ENCODE assay signal across 5 cellular contexts in the genomic region with DNA sequence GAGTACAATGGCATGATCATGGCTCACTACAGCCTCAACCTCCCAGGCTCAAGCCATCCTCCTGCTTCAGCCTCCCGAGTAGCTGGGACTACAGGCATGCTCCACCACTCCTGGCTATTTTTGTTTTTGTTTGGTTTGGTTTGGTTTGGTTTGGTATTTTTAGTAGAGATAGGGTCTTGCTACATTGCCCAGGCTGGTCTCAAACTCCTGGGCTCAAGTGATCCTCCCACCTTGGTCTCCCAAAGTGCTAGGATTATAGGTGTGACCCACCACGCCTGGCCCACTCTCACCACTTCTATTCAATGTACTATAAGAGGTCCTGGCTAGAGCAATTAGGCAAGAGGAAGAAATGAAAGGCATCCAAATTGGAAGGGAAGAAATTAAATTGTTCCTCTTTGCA. TPM values are rescaled to one million over a fixed set of nuclear protein-coding genes. Genes with fewer than 3 reads are reported as not detected.
"Had no signal": no experiment of that assay in that cellular context is flagged by ENCODE, and none has a peak within 500 bp of the region (broad histone marks: within the 10 kb centered on the region; RNA-seq: fewer than 3 reads in every experiment).

No MANE protein-coding gene starts in this region.

RNA-seq across cellular contexts. Expression of gene CNGB1, which starts 29.0 kb away (rescaled TPM):
- total RNA-seq: GM23248, GM23338, H1, H7, H9 had no signal
- polyA plus RNA-seq: GM23248, GM23338, H1 had no signal
